Comparison of ENCODE assay signal across 16 cellular contexts in the genomic region with DNA sequence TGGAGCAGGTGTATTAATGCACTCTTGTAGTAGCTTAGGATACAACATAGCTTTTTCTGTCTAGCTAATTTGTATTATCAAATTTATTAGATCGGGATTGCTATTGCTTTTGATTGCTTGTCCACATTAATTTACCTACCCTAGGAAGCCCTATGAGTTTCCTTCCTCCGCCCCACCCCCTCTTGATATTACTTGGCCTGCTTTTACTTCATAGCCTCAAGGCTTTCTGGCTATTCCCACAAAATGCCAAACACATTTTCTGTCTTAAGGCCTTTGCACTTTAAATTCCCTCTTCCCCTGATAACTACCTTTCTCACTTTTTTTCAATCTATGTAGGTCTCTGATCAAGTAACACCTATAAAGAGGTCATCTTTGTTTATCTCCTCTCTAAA.
DNase-seq lines count a peak whose midpoint lies in the region; ATAC-seq, FAIRE-seq and TF ChIP-seq lines count a peak whose summit lies in the region.
"Had no signal": no experiment of that assay in that cellular context is flagged by ENCODE, and none has a peak within 500 bp of the region (broad histone marks: within the 10 kb centered on the region; RNA-seq: fewer than 3 reads in every experiment).

No MANE protein-coding gene starts in this region.

- DNase-seq in EL (peak; percentile 27), K562 (ENCODE audit: extremely low read depth in 1 of 4, low spot score in 3 of 4) (no peak), esophagus muscularis mucosa (ENCODE audit: extremely low spot score) (no peak), NCI-H2029 (lab: John Stamatoyannopoulos, UW) (no peak), cerebellar nuclear complex (lab: John Stamatoyannopoulos, UW) (no peak)
- DNase-seq: activated T-cell treated with anti-CD3 and anti-CD28 coated beads for 4 hours; anterior cingulate cortex; NCI-H1930; occipital lobe; sigmoid colon; SJCRH30; stimulated activated naive B cell treated with anti-CD40 and anti-IgM and Interleukin-4, amounts not matched to agents 10 μg/mL and 1 μg/mL and 100 μg/mL, for 72 hours had no signal

- H3K36me3 ChIP-seq in ACC112 (ENCODE audit: insufficient read depth, low read length) (no peaks in the 10 kb centered on the region), OCI-LY3 (replicated peaks; ENCODE audit: low read depth, low read length) (no peaks in the 10 kb centered on the region), K562 (ENCODE audit: control insufficient read depth, insufficient read depth, low read length) (peaks cover 26% of the 10 kb centered on the region), esophagus muscularis mucosa (no peaks in the 10 kb centered on the region)
- H3K36me3 ChIP-seq: sigmoid colon, SJCRH30 had no signal

- H3K4me3 ChIP-seq in ACC112 (ENCODE audit: low read depth, low read length) (peak overlapping the region; percentile 85), OCI-LY3 (ENCODE audit: low read length) (no peak overlapping the region), K562 (peak overlapping the region; percentile 56), esophagus muscularis mucosa (no peak overlapping the region)

- TF ChIP-seq EP300 in K562 (IDR thresholded peaks at IDR 0.05; ENCODE audit: low read length) = no peak
- no peak for TF ChIP-seq EP300 in esophagus muscularis mucosa (IDR thresholded peaks at IDR 0.05)

- H3K27me3 ChIP-seq in ACC112 (ENCODE audit: insufficient read depth, low read length) (no peaks in the 10 kb centered on the region), OCI-LY3 (ENCODE audit: low read depth, low read length) (no peaks in the 10 kb centered on the region), K562 (ENCODE audit: control insufficient read depth in 2 of 2, insufficient read depth in 2 of 2, low read length in 2 of 2) (no peaks in the 10 kb centered on the region), esophagus muscularis mucosa (peaks cover 0 to 9% (median 0%) of the 10 kb centered on the region in 4 donors)
- H3K27me3 ChIP-seq: sigmoid colon, SJCRH30 had no signal

- no peak overlapping the region for H3K27ac ChIP-seq in ACC112 (ENCODE audit: low read depth, low read length)
- H3K27ac ChIP-seq in OCI-LY3 (ENCODE audit: low read length) = peak overlapping the region; percentile 96
- H3K27ac ChIP-seq in K562 (ENCODE audit: extremely low read depth, low read depth, low read length) = peak overlapping the region; percentile 94; the same call in 2 of the 3 replicates
- H3K27ac ChIP-seq in esophagus muscularis mucosa (replicated peaks in 1 of 4) = no peak overlapping the region
- H3K27ac ChIP-seq: SJCRH30 had no signal

- no peak for ATAC-seq in K562
- ATAC-seq in HG03469 (IDR thresholded peaks at IDR 0.05; ENCODE audit: unreplicated experiment) = no peak
- ATAC-seq: stimulated activated naive B cell treated with anti-CD40 and anti-IgM and Interleukin-4, amounts not matched to agents 10 μg/mL and 1 μg/mL and 100 μg/mL, for 72 hours had no signal

- intact Hi-C loops in K562 (cut with micrococcal nuclease) (loop anchor here (10.0 kb wide), 1 partner anchor 864 kb away; a partner anchor contains a TSS), esophagus muscularis mucosa (cut with DNase I) (no loop called here)

- H3K79me2 ChIP-seq in ACC112 (ENCODE audit: control insufficient read depth, insufficient read depth, low read length, unreplicated experiment) = peaks cover 25% of the 10 kb centered on the region
- peaks cover 16% of the 10 kb centered on the region for H3K79me2 ChIP-seq in OCI-LY3 (ENCODE audit: low read length)
- peaks cover 55% of the 10 kb centered on the region for H3K79me2 ChIP-seq in K562 (ENCODE audit: control insufficient read depth, insufficient read depth, low read length)

- POLR2A ChIA-PET in K562 (lab: Yijun Ruan, JAX) = interaction anchor here (0.7 to 10.6 kb wide), 25 partner anchors 8 to 1117 kb away, joined by 3 to 726 read pairs (median 11); a partner anchor contains a TSS

- H3K9ac ChIP-seq in OCI-LY3 (ENCODE audit: low read length) (no peak overlapping the region), K562 (ENCODE audit: insufficient read depth in 1 of 2, low read depth in 2 of 2, low read length in 2 of 2) (peak overlapping the region in 1 of 2 experiments; percentile 93; a peak in 2 of 4 replicates)

- TF ChIP-seq POLR2A in K562 (conservative IDR thresholded peaks at IDR 0.05) = no peak
- TF ChIP-seq POLR2A in esophagus muscularis mucosa (IDR thresholded peaks at IDR 0.05; ENCODE audit: low read depth) = no peak

- no TSS peak for BruUV-seq in K562 (replicated peaks; lab: Mats Ljungman, UMichigan)

- no peak for TF ChIP-seq RAD21 in K562 (CRISPR knock-in tag; conservative IDR thresholded peaks at IDR 0.05 in 1 of 2, IDR thresholded peaks at IDR 0.05 in 1 of 2)

- no peaks in the 10 kb centered on the region for H4K20me1 ChIP-seq in OCI-LY3 (ENCODE audit: insufficient read depth, low read length)
- peaks cover 15% of the 10 kb centered on the region for H4K20me1 ChIP-seq in K562 (replicated peaks; ENCODE audit: control insufficient read depth, insufficient read depth, low read length)

- no peak overlapping the region for H2AFZ ChIP-seq in ACC112 (ENCODE audit: low read length, unreplicated experiment)
- H2AFZ ChIP-seq in OCI-LY3 (ENCODE audit: low read depth, low read length) = no peak overlapping the region
- no peak overlapping the region for H2AFZ ChIP-seq in K562 (ENCODE audit: low read depth, low read length)

- H3K4me1 ChIP-seq in ACC112 (ENCODE audit: control insufficient read depth, insufficient read depth, low read length, unreplicated experiment) = no peaks in the 10 kb centered on the region
- H3K4me1 ChIP-seq in OCI-LY3 (ENCODE audit: low read length) = peaks cover 17% of the 10 kb centered on the region; the same call in 1 of the 2 replicates
- peaks cover 4 to 13% of the 10 kb centered on the region in 2 experiments for H3K4me1 ChIP-seq in K562 (replicated peaks in 1 of 2; ENCODE audit: control insufficient read depth in 2 of 2, insufficient read depth in 2 of 2, low read length in 2 of 2)
- peaks cover 6 to 31% (median 26%) of the 10 kb centered on the region in 4 donors for H3K4me1 ChIP-seq in esophagus muscularis mucosa
- H3K4me1 ChIP-seq: SJCRH30 had no signal

- peaks cover 5% of the 10 kb centered on the region; the same call in 1 of the 2 replicates for H3K9me3 ChIP-seq in OCI-LY3 (ENCODE audit: insufficient read depth, low read length)
- H3K9me3 ChIP-seq in K562 (replicated peaks; ENCODE audit: control insufficient read depth, insufficient read depth, low read depth, low read length) = no peaks in the 10 kb centered on the region
- H3K9me3 ChIP-seq in esophagus muscularis mucosa = no peaks in the 10 kb centered on the region
- H3K9me3 ChIP-seq: sigmoid colon, SJCRH30 had no signal

- 39% methylated on average over 2 of the region's 2 CpGs for WGBS in K562 (ENCODE audit: insufficient coverage, low coverage, missing lambda C conversion rate)
- WGBS in esophagus muscularis mucosa = 88% methylated on average over 2 of the region's 2 CpGs

- in situ Hi-C loops in K562 (cut with MboI) = loop anchor here (5.0 kb wide), 1 partner anchor 744 kb away; a partner anchor contains a TSS

- no peaks in the 10 kb centered on the region for H3K9me1 ChIP-seq in K562 (ENCODE audit: control insufficient read depth, insufficient read depth, low read length)

- TF ChIP-seq CTCF in OCI-LY3 (IDR thresholded peaks at IDR 0.05; ENCODE audit: low read depth, low read length) (no peak), K562 (IDR thresholded peaks at IDR 0.05 in 2 of 3, conservative IDR thresholded peaks at IDR 0.05 in 1 of 3; ENCODE audit: insufficient read depth in 2 of 3, low read depth in 1 of 3, low read length in 3 of 3) (no peak), esophagus muscularis mucosa (IDR thresholded peaks at IDR 0.05) (no peak)

- no peak for FAIRE-seq in K562 (lab: Jason Lieb, UNC)
- FAIRE-seq: urothelium cell line had no signal

- H3K4me2 ChIP-seq in OCI-LY3 (ENCODE audit: low read length) (0 out of 2 replicates have a peak overlapping the region, but pooled peaks have one; percentile 6), K562 (ENCODE audit: insufficient read depth, low read length) (peak overlapping the region; percentile 93)

- CTCF ChIA-PET in K562 (lab: Yijun Ruan, JAX; ENCODE audit: low intra/inter-chr PET ratio) = no interaction called here

TF ChIP-seq in K562, 482 proteins besides CTCF, POLR2A, EP300 and RAD21 (continues in another document):
- TF ChIP-seq NUFIP1 (IDR thresholded peaks at IDR 0.05; ENCODE audit: partially characterized antibody) = no peak
- TF ChIP-seq PPARD (CRISPR knock-in tag; IDR thresholded peaks at IDR 0.05) = no peak
- TF ChIP-seq, protein P1, sequence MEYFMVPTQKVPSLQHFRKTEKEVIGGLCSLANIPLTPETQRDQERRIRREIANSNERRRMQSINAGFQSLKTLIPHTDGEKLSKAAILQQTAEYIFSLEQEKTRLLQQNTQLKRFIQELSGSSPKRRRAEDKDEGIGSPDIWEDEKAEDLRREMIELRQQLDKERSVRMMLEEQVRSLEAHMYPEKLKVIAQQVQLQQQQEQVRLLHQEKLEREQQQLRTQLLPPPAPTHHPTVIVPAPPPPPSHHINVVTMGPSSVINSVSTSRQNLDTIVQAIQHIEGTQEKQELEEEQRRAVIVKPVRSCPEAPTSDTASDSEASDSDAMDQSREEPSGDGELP (CRISPR knock-in tag; IDR thresholded peaks at IDR 0.05; ENCODE audit: borderline replicate concordance) = no peak
- no peak for TF ChIP-seq ZNF707 (CRISPR knock-in tag; conservative IDR thresholded peaks at IDR 0.05)
- 0 out of 2 replicates have a peak, but pooled peaks have one; percentile 1 for TF ChIP-seq XRCC5 (IDR thresholded peaks at IDR 0.05; ENCODE audit: low read depth, low read length)
- TF ChIP-seq ZNF717 (CRISPR knock-in tag; IDR thresholded peaks at IDR 0.05) = no peak
- no peak for TF ChIP-seq POLR2B (IDR thresholded peaks at IDR 0.05; ENCODE audit: low read depth, partially characterized antibody)
- TF ChIP-seq, protein P2, sequence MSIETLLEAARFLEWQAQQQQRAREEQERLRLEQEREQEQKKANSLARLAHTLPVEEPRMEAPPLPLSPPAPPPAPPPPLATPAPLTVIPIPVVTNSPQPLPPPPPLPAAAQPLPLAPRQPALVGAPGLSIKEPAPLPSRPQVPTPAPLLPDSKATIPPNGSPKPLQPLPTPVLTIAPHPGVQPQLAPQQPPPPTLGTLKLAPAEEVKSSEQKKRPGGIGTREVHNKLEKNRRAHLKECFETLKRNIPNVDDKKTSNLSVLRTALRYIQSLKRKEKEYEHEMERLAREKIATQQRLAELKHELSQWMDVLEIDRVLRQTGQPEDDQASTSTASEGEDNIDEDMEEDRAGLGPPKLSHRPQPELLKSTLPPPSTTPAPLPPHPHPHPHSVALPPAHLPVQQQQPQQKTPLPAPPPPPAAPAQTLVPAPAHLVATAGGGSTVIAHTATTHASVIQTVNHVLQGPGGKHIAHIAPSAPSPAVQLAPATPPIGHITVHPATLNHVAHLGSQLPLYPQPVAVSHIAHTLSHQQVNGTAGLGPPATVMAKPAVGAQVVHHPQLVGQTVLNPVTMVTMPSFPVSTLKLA (conservative IDR thresholded peaks at IDR 0.05) = no peak

Comparison
In these comparisons a context has a peak if more than half of its experiments do, and no peak if none do; other contexts are left out.
1. H3K27ac ChIP-seq: peak in OCI-LY3 (single experiment) and K562 (single experiment); none in ACC112 (single experiment) and esophagus muscularis mucosa (0 of 4).
2. H3K4me3 ChIP-seq: peak in ACC112 (single experiment) and K562 (single experiment); none in OCI-LY3 (single experiment) and esophagus muscularis mucosa (0 of 4).